Comparison of ENCODE assay signal across 11 cellular contexts in the genomic region with DNA sequence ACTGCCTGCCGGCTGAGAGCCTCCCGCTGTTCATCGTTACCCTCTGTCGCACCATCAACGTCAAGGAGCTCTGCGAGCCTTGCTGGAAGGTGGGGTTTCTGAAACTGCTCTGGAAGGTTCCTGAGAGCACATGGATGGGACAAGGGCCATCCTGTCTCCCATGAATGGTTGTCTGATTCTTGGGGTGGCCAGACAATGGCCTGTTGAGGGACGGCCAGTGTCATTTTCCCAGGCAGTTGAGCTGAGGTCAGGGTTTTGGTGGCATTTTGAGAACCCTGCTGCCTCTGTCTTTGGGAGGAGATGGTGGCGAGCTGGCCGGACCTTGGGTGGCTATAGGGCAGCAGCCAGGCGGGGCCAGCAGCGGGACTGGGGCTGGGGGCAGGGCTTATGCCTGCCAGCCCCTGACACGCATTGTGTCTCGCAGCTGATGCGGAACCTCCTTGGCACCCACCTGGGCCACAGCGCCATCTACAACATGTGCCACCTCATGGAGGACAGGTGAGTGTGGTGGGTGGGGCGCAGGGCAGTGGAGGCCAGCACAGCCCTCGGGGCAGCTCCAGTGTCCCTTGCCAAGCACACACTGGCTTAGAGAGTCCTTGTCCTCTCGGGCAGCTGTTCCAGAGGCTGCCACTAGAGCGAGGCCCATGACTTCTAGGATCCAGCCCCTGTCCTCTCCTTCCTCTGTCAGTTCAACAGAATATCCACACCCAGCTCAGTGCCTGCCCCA. TPM values are rescaled to one million over a fixed set of nuclear protein-coding genes. Genes with fewer than 3 reads are reported as not detected.
DNase-seq lines count a peak whose midpoint lies in the region; ATAC-seq and TF ChIP-seq lines count a peak whose summit lies in the region.
"Had no signal": no experiment of that assay in that cellular context is flagged by ENCODE, and none has a peak within 500 bp of the region (broad histone marks: within the 10 kb centered on the region; RNA-seq: fewer than 3 reads in every experiment).

No MANE protein-coding gene starts in this region.

- DNase-seq in EH (ENCODE audit: low read depth) (peak; percentile 15), endodermal cell (peak; percentile 74), pons (ENCODE audit: low spot score) (peak; percentile 73), aorta (no peak)
- DNase-seq in activated CD4-positive, alpha-beta memory T cell treated with anti-CD3 and anti-CD28 coated beads for 36 hours = no peak
- DNase-seq: activated T-cell treated with anti-CD3 and anti-CD28 coated beads, Interleukin-2, amount 50 U/mL, for 24 hours; colonic mucosa; NCI-H2081 had no signal

- ATAC-seq in HG02798 (IDR thresholded peaks at IDR 0.05; ENCODE audit: poor library complexity, unreplicated experiment) (no peak), aorta (ENCODE audit: low FRiP score) (no peak)

- H3K27ac ChIP-seq in endodermal cell (ENCODE audit: low read depth, low read length) (no peak overlapping the region), aorta (ENCODE audit: low read depth in 1 of 2, low read length in 2 of 2) (no peak overlapping the region)
- H3K27ac ChIP-seq: colonic mucosa, neutrophil had no signal

- no peak overlapping the region for H3K4me3 ChIP-seq in endodermal cell (ENCODE audit: low read length)
- H3K4me3 ChIP-seq in aorta (ENCODE audit: low read length in 2 of 2) = no peak overlapping the region
- H3K4me3 ChIP-seq: colonic mucosa had no signal

- H3K4me1 ChIP-seq in endodermal cell (ENCODE audit: control insufficient read depth, insufficient read depth, low read length) (no peaks in the 10 kb centered on the region), aorta (ENCODE audit: control insufficient read depth in 1 of 2, insufficient read depth in 2 of 2, low read length in 2 of 2) (no peaks in the 10 kb centered on the region)

- no peaks in the 10 kb centered on the region for H3K27me3 ChIP-seq in endodermal cell (ENCODE audit: control insufficient read depth, insufficient read depth, low read length, poor library complexity, severe bottlenecking)
- no peaks in the 10 kb centered on the region for H3K27me3 ChIP-seq in aorta (ENCODE audit: control insufficient read depth in 1 of 2, insufficient read depth in 2 of 2, low read length in 1 of 2)
- H3K27me3 ChIP-seq: colonic mucosa, neutrophil had no signal

- no peaks in the 10 kb centered on the region for H3K9me3 Mint-ChIP-seq in endodermal cell
- H3K9me3 Mint-ChIP-seq in activated CD4-positive, alpha-beta memory T cell treated with anti-CD3 and anti-CD28 coated beads for 36 hours = no peaks in the 10 kb centered on the region
- H3K9me3 Mint-ChIP-seq: activated T-cell treated with anti-CD3 and anti-CD28 coated beads, Interleukin-2, amount 50 U/mL, for 24 hours had no signal

- 88 to 94% methylated on average over 7 to 19 of the region's 19 CpGs for WGBS in endodermal cell (ENCODE audit: insufficient coverage in 1 of 2, insufficient read length in 1 of 2), 2 experiments
- WGBS in aorta, 2 donors = 86 to 88% methylated on average over 19 of the region's 19 CpGs

- CTCF ChIA-PET in activated CD4-positive, alpha-beta memory T cell treated with anti-CD3 and anti-CD28 coated beads for 36 hours (lab: Charles Lee) = interaction anchor here (0.8 to 0.9 kb wide), 2 partner anchors 9 to 53 kb away, joined by 3 to 6 read pairs; a partner anchor contains a TSS

- no peak; the same call in 1 of the 2 replicates for TF ChIP-seq RAD21 in Ishikawa (IDR thresholded peaks at IDR 0.05; ENCODE audit: low read depth)

- peak; percentile 65 for TF ChIP-seq CTCF in endodermal cell (conservative IDR thresholded peaks at IDR 0.05)

- POLR2A ChIA-PET in activated CD4-positive, alpha-beta memory T cell treated with anti-CD3 and anti-CD28 coated beads for 36 hours (lab: Charles Lee) = interaction anchor here (0.8 kb wide), 1 partner anchor 9 kb away, joined by 3 read pairs; a partner anchor contains a TSS

- H3K4me1 Mint-ChIP-seq in endodermal cell = peaks cover 4% of the 10 kb centered on the region
- H3K4me1 Mint-ChIP-seq in activated CD4-positive, alpha-beta memory T cell treated with anti-CD3 and anti-CD28 coated beads for 36 hours (ENCODE audit: low read depth) = no peaks in the 10 kb centered on the region

- no peaks in the 10 kb centered on the region for H3K27me3 Mint-ChIP-seq in endodermal cell (ENCODE audit: insufficient read depth)
- no peaks in the 10 kb centered on the region for H3K27me3 Mint-ChIP-seq in activated CD4-positive, alpha-beta memory T cell treated with anti-CD3 and anti-CD28 coated beads for 36 hours
- H3K27me3 Mint-ChIP-seq: activated T-cell treated with anti-CD3 and anti-CD28 coated beads, Interleukin-2, amount 50 U/mL, for 24 hours had no signal

- H3K9me3 ChIP-seq in endodermal cell (ENCODE audit: control insufficient read depth, low read length) = no peaks in the 10 kb centered on the region
- no peaks in the 10 kb centered on the region for H3K9me3 ChIP-seq in aorta (ENCODE audit: control insufficient read depth, low read length)
- H3K9me3 ChIP-seq: colonic mucosa, neutrophil had no signal

- intact Hi-C loops in activated CD4-positive, alpha-beta memory T cell treated with anti-CD3 and anti-CD28 coated beads for 36 hours (cut with micrococcal nuclease) = no loop called here
- intact Hi-C loops in aorta (cut with DNase I) = no loop called here

- peaks cover 23% of the 10 kb centered on the region for H3K36me3 Mint-ChIP-seq in endodermal cell (ENCODE audit: low read depth)
- H3K36me3 Mint-ChIP-seq in activated CD4-positive, alpha-beta memory T cell treated with anti-CD3 and anti-CD28 coated beads for 36 hours = peaks cover 5% of the 10 kb centered on the region

- H3K27ac Mint-ChIP-seq in endodermal cell = no peak overlapping the region
- H3K27ac Mint-ChIP-seq in activated CD4-positive, alpha-beta memory T cell treated with anti-CD3 and anti-CD28 coated beads for 36 hours = no peak overlapping the region
- H3K27ac Mint-ChIP-seq: activated T-cell treated with anti-CD3 and anti-CD28 coated beads, Interleukin-2, amount 50 U/mL, for 24 hours had no signal

- no peak overlapping the region for H3K4me3 Mint-ChIP-seq in endodermal cell
- H3K4me3 Mint-ChIP-seq in activated CD4-positive, alpha-beta memory T cell treated with anti-CD3 and anti-CD28 coated beads for 36 hours = no peak overlapping the region
- H3K4me3 Mint-ChIP-seq: activated T-cell treated with anti-CD3 and anti-CD28 coated beads, Interleukin-2, amount 50 U/mL, for 24 hours had no signal

- H3K36me3 ChIP-seq in endodermal cell (ENCODE audit: control insufficient read depth, insufficient read depth, low read length) = peaks cover 7% of the 10 kb centered on the region
- peaks cover 0 to 6% of the 10 kb centered on the region in 2 donors for H3K36me3 ChIP-seq in aorta (ENCODE audit: control insufficient read depth in 1 of 2, insufficient read depth in 2 of 2, low read length in 1 of 2)

- no peak overlapping the region for H3K9ac ChIP-seq in endodermal cell (ENCODE audit: extremely low read depth, low read length, poor library complexity, severe bottlenecking)

- peak; percentile 53; the same call in 1 of the 2 replicates for TF ChIP-seq EP300 in Ishikawa (IDR thresholded peaks at IDR 0.05; ENCODE audit: borderline replicate concordance)

TF ChIP-seq in Ishikawa, 13 proteins besides CTCF, POLR2A, EP300 and RAD21 (continues in another document):
- TF ChIP-seq TCF12 (IDR thresholded peaks at IDR 0.05; ENCODE audit: low read depth) (peak; percentile 86), CREB1 (IDR thresholded peaks at IDR 0.05; ENCODE audit: low read depth) (no peak), YY1 (IDR thresholded peaks at IDR 0.05; ENCODE audit: low read depth) (peak; percentile 70; the same call in 1 of the 2 replicates), NFIC (IDR thresholded peaks at IDR 0.05) (peak; percentile 85), ZBTB7A (IDR thresholded peaks at IDR 0.05; ENCODE audit: low read depth) (peak; percentile 15; the same call in 1 of the 2 replicates), TAF1 (IDR thresholded peaks at IDR 0.05; ENCODE audit: low read depth) (no peak)

RNA-seq across cellular contexts. Expression of a gene that starts 9.1 kb away (rescaled TPM):
- total RNA-seq in endodermal cell (100 to 1,000 TPM; 166 to 192 TPM), aorta (100 to 1,000 TPM in 1 of 2 donors, 10 to 100 TPM in 1; 92.4 to 146 TPM)
- 81.6 TPM for polyA plus RNA-seq in endodermal cell (2013, experiment 1 of 2)
- 74.5 TPM for polyA plus RNA-seq in endodermal cell (2013, experiment 2 of 2)
- total RNA-seq in activated CD4-positive, alpha-beta memory T cell treated with anti-CD3 and anti-CD28 coated beads for 36 hours = 10 to 100 TPM; 56.6 to 63.9 TPM
- 100 to 1,000 TPM in 1 of 2 donors, 10 to 100 TPM in 1; 16.2 to 166 TPM for polyA plus RNA-seq in aorta

RNA-seq across cellular contexts. Expression of a gene that starts 9.2 kb away (rescaled TPM):
- 10 to 100 TPM; 43.2 to 46.1 TPM for total RNA-seq in endodermal cell
- polyA plus RNA-seq in endodermal cell (2013, experiment 1 of 2) = 31.0 TPM
- polyA plus RNA-seq in endodermal cell (2013, experiment 2 of 2) = 29.8 TPM
- 10 to 100 TPM; 24.3 to 26.2 TPM for total RNA-seq in activated CD4-positive, alpha-beta memory T cell treated with anti-CD3 and anti-CD28 coated beads for 36 hours
- total RNA-seq in aorta = 10 to 100 TPM in 1 of 2 donors, 1 to 10 TPM in 1; 7.4 to 12.9 TPM
- 10 to 100 TPM; 24.4 to 33.8 TPM for polyA plus RNA-seq in aorta

RNA-seq across cellular contexts. Expression of a gene that starts 30.1 kb away (rescaled TPM):
- total RNA-seq in endodermal cell (10 to 100 TPM; 20.1 to 25.5 TPM), aorta (100 to 1,000 TPM in 1 of 2 donors, 10 to 100 TPM in 1; 81.8 to 110 TPM)
- polyA plus RNA-seq in endodermal cell (2013, experiment 1 of 2) = 13.4 TPM
- 11.3 TPM for polyA plus RNA-seq in endodermal cell (2013, experiment 2 of 2)
- 1 to 10 TPM; 1.1 to 1.4 TPM for total RNA-seq in activated CD4-positive, alpha-beta memory T cell treated with anti-CD3 and anti-CD28 coated beads for 36 hours
- polyA plus RNA-seq in aorta = 100 to 1,000 TPM; 119 to 133 TPM

RNA-seq across cellular contexts. Expression of a gene that starts 37.3 kb away (rescaled TPM):
- 1 to 10 TPM; 1.2 to 1.9 TPM for total RNA-seq in endodermal cell
- polyA plus RNA-seq in endodermal cell (2013, experiment 1 of 2) = 2.0 TPM
- 1.6 TPM for polyA plus RNA-seq in endodermal cell (2013, experiment 2 of 2)
- total RNA-seq in activated CD4-positive, alpha-beta memory T cell treated with anti-CD3 and anti-CD28 coated beads for 36 hours = 1 to 10 TPM; 1.3 to 2.0 TPM
- 1 to 10 TPM in 1 of 2 donors, not detected in 1; 1.2 TPM for total RNA-seq in aorta
- under 1 TPM in 1 of 2 donors, not detected in 1; 0.56 TPM for polyA plus RNA-seq in aorta

RNA-seq across cellular contexts. Expression of a gene that starts 47.2 kb away (rescaled TPM):
- total RNA-seq in endodermal cell (10 to 100 TPM; 45.6 to 49.5 TPM), aorta (10 to 100 TPM; 31.0 to 34.4 TPM)
- polyA plus RNA-seq in endodermal cell (2013, experiment 1 of 2) = 33.5 TPM
- polyA plus RNA-seq in endodermal cell (2013, experiment 2 of 2) = 27.9 TPM
- 10 to 100 TPM; 67.2 to 67.6 TPM for total RNA-seq in activated CD4-positive, alpha-beta memory T cell treated with anti-CD3 and anti-CD28 coated beads for 36 hours
- polyA plus RNA-seq in aorta = 10 to 100 TPM; 12.8 to 32.9 TPM

Comparison
In these comparisons a context has a peak if more than half of its experiments do, and no peak if none do; other contexts are left out.
1. DNase-seq: peak in EH (single experiment), endodermal cell (single experiment) and pons (single experiment); none in activated CD4-positive, alpha-beta memory T cell treated with anti-CD3 and anti-CD28 coated beads for 36 hours (single experiment) and aorta (0 of 2).
2. RNA of a gene that starts 30.1 kb away (total RNA-seq): 81.8 to 110 TPM in aorta and 20.1 to 25.5 TPM in endodermal cell; 1.1 to 1.4 TPM in activated CD4-positive, alpha-beta memory T cell treated with anti-CD3 and anti-CD28 coated beads for 36 hours; every median in the first group is over 4 times any median in the second.